In the genomic region with DNA sequence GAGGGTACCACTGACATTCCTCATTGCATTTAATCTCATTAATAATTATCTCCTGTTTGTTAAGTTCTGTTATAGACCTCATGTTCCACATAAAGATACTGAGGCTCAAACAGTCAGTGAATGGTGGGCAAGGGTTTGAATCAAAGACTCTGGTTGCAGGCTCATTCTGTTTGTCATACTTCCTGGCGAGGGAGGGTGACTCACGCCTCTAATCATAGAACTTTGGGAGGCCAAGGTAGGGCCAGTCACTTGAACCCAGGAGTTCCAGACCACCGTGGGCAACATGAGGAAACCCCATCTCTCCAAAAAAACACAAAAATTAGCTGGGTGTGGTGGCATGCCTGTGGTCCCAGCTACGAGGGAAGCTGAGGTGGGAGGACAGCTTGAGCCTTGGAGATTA, we compare ENCODE assay signal across 1 cellular context.
TF ChIP-seq lines count a peak whose summit lies in the region.

No MANE protein-coding gene starts in this region.

TF ChIP-seq in GM23338, 12 proteins besides CTCF, POLR2A, EP300 and RAD21 (continued from another document):
- TF ChIP-seq ZNF114 (CRISPR knock-in tag; IDR thresholded peaks at IDR 0.05) (no peak), JUNB (IDR thresholded peaks at IDR 0.05; ENCODE audit: unreplicated experiment) (no peak), ZNF331 (CRISPR knock-in tag; IDR thresholded peaks at IDR 0.05; ENCODE audit: low read depth) (no peak), NANOG (IDR thresholded peaks at IDR 0.05; ENCODE audit: borderline replicate concordance) (no peak), EZH2 (IDR thresholded peaks at IDR 0.05; ENCODE audit: low read depth, unreplicated experiment) (no peak), POLR2AphosphoS5 (IDR thresholded peaks at IDR 0.05; ENCODE audit: low read depth) (no peak)
- TF ChIP-seq, protein P1, sequence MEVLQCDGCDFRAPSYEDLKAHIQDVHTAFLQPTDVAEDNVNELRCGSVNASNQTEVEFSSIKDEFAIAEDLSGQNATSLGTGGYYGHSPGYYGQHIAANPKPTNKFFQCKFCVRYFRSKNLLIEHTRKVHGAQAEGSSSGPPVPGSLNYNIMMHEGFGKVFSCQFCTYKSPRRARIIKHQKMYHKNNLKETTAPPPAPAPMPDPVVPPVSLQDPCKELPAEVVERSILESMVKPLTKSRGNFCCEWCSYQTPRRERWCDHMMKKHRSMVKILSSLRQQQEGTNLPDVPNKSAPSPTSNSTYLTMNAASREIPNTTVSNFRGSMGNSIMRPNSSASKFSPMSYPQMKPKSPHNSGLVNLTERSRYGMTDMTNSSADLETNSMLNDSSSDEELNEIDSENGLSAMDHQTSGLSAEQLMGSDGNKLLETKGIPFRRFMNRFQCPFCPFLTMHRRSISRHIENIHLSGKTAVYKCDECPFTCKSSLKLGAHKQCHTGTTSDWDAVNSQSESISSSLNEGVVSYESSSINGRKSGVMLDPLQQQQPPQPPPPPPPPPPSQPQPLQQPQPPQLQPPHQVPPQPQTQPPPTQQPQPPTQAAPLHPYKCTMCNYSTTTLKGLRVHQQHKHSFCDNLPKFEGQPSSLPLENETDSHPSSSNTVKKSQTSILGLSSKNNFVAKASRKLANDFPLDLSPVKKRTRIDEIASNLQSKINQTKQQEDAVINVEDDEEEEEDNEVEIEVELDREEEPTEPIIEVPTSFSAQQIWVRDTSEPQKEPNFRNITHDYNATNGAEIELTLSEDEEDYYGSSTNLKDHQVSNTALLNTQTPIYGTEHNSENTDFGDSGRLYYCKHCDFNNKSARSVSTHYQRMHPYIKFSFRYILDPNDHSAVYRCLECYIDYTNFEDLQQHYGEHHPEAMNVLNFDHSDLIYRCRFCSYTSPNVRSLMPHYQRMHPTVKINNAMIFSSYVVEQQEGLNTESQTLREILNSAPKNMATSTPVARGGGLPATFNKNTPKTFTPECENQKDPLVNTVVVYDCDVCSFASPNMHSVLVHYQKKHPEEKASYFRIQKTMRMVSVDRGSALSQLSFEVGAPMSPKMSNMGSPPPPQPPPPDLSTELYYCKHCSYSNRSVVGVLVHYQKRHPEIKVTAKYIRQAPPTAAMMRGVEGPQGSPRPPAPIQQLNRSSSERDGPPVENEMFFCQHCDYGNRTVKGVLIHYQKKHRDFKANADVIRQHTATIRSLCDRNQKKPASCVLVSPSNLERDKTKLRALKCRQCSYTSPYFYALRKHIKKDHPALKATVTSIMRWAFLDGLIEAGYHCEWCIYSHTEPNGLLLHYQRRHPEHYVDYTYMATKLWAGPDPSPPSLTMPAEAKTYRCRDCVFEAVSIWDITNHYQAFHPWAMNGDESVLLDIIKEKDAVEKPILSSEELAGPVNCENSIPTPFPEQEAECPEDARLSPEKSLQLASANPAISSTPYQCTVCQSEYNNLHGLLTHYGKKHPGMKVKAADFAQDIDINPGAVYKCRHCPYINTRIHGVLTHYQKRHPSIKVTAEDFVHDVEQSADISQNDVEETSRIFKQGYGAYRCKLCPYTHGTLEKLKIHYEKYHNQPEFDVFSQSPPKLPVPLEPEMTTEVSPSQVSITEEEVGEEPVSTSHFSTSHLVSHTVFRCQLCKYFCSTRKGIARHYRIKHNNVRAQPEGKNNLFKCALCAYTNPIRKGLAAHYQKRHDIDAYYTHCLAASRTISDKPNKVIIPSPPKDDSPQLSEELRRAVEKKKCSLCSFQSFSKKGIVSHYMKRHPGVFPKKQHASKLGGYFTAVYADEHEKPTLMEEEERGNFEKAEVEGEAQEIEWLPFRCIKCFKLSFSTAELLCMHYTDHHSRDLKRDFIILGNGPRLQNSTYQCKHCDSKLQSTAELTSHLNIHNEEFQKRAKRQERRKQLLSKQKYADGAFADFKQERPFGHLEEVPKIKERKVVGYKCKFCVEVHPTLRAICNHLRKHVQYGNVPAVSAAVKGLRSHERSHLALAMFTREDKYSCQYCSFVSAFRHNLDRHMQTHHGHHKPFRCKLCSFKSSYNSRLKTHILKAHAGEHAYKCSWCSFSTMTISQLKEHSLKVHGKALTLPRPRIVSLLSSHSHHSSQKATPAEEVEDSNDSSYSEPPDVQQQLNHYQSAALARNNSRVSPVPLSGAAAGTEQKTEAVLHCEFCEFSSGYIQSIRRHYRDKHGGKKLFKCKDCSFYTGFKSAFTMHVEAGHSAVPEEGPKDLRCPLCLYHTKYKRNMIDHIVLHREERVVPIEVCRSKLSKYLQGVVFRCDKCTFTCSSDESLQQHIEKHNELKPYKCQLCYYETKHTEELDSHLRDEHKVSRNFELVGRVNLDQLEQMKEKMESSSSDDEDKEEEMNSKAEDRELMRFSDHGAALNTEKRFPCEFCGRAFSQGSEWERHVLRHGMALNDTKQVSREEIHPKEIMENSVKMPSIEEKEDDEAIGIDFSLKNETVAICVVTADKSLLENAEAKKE (CRISPR knock-in tag; IDR thresholded peaks at IDR 0.05) = no peak
- TF ChIP-seq, protein P2, sequence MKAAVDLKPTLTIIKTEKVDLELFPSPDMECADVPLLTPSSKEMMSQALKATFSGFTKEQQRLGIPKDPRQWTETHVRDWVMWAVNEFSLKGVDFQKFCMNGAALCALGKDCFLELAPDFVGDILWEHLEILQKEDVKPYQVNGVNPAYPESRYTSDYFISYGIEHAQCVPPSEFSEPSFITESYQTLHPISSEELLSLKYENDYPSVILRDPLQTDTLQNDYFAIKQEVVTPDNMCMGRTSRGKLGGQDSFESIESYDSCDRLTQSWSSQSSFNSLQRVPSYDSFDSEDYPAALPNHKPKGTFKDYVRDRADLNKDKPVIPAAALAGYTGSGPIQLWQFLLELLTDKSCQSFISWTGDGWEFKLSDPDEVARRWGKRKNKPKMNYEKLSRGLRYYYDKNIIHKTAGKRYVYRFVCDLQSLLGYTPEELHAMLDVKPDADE (IDR thresholded peaks at IDR 0.05) = no peak
